ENCODE assay signal across 8 cellular contexts in genomic region chr7:88111136-88111748, GRCh38.
DNase-seq lines count a peak whose midpoint lies in the region; ATAC-seq, FAIRE-seq and TF ChIP-seq lines count a peak whose summit lies in the region.

No MANE protein-coding gene starts in this region.

- no peak overlapping the region for H4K8ac ChIP-seq in H1 (ENCODE audit: extremely low read depth, insufficient read depth, low read length)

- no peak overlapping the region for H2BK15ac ChIP-seq in H1 (ENCODE audit: low read length)

- no peaks in the 10 kb centered on the region for H3K27me3 ChIP-seq in H1 (replicated peaks in 1 of 4; ENCODE audit: control insufficient read depth in 3 of 4, extremely low read depth in 1 of 4, insufficient read depth in 3 of 4, low read length in 3 of 4)

- no peak overlapping the region for H3K23ac ChIP-seq in H1 (ENCODE audit: insufficient read length)

- H3K18ac ChIP-seq in H1 (ENCODE audit: extremely low read depth, low read length): no peak overlapping the region

- H3K27ac ChIP-seq in H1 (ENCODE audit: low read depth, low read length): no peak overlapping the region

- FAIRE-seq in H1 (lab: Jason Lieb, UNC): peak; percentile 95

- H4K20me1 ChIP-seq in H1 (replicated peaks in 1 of 2; ENCODE audit: control insufficient read depth in 1 of 2, insufficient read depth in 2 of 2, low read length in 2 of 2): no peaks in the 10 kb centered on the region

- no peaks in the 10 kb centered on the region for H3K4me1 ChIP-seq in H1 (replicated peaks in 1 of 4; ENCODE audit: control insufficient read depth in 3 of 4, insufficient read depth in 4 of 4, low read length in 3 of 4)

- no peak overlapping the region for H3K56ac ChIP-seq in H1 (replicated peaks; ENCODE audit: insufficient read length, low read depth, low read length)

- TF ChIP-seq EP300 in H1 (IDR thresholded peaks at IDR 0.05; ENCODE audit: borderline replicate concordance in 1 of 2, low read depth in 2 of 2, low read length in 2 of 2): no peak

- no peak overlapping the region for H2BK120ac ChIP-seq in H1 (replicated peaks; ENCODE audit: low read depth, low read length)

- WGBS in H1 (ENCODE audit: extremely low coverage in 1 of 2, insufficient coverage in 1 of 2, insufficient read length in 1 of 2, insufficient replicate concordance in 2 of 2, low coverage in 1 of 2, low lambda C conversion rate in 2 of 2, missing lambda C conversion rate in 1 of 2), 2 experiments: 37% methylated on average over 4 of the region's 4 CpGs; no CpG with 5 or more reads in 1 of the 2 experiments

- in situ Hi-C loops in GM13976 (cut with MboI; ENCODE audit: low sequenced_read_pairs, unreplicated experiment): no loop called here

- no peak overlapping the region for H4K5ac ChIP-seq in H1 (ENCODE audit: insufficient read length, low read depth, low read length)

- H3K9me3 ChIP-seq in H1 (ENCODE audit: insufficient read depth in 2 of 2, low read depth in 1 of 2, low read length in 1 of 2): no peaks in the 10 kb centered on the region

- no peak overlapping the region for H2BK5ac ChIP-seq in H1 (ENCODE audit: low read depth, low read length)

- H3K9ac ChIP-seq in H1 (replicated peaks in 1 of 4; ENCODE audit: extremely low read depth in 1 of 4, low read depth in 3 of 4, low read length in 3 of 4): no peak overlapping the region

- H3K36me3 ChIP-seq in H1 (ENCODE audit: control insufficient read depth in 2 of 4, insufficient read depth in 4 of 4, low read length in 3 of 4): no peaks in the 10 kb centered on the region

- no peaks in the 10 kb centered on the region for H3K23me2 ChIP-seq in H1 (ENCODE audit: low read depth, low read length)

- H3K4ac ChIP-seq in H1 (replicated peaks; ENCODE audit: insufficient read length, low read depth, low read length): no peak overlapping the region

- no peak overlapping the region for H2BK12ac ChIP-seq in H1 (ENCODE audit: low read depth, low read length)

- CTCF ChIA-PET in H1 (lab: Charles Lee; ENCODE audit: partially characterized antibody): interaction anchor here (0.6 to 2.1 kb wide), 15 partner anchors 10 to 603 kb away, joined by 3 to 9 read pairs (median 4); no protein-coding TSS in a partner anchor

- H3K14ac ChIP-seq in H1 (ENCODE audit: insufficient read length): no peak overlapping the region

- no peaks in the 10 kb centered on the region for H3K79me2 ChIP-seq in H1 (ENCODE audit: control insufficient read depth in 1 of 2, insufficient read depth in 2 of 2, low read length in 2 of 2)

- ATAC-seq in HG03520 (IDR thresholded peaks at IDR 0.05; ENCODE audit: unreplicated experiment): peak; percentile 51
- no peak for ATAC-seq in GM21528 (IDR thresholded peaks at IDR 0.05; ENCODE audit: low FRiP score, unreplicated experiment)

- peak; percentile 15 for TF ChIP-seq CTCF in GM13976 (IDR thresholded peaks at IDR 0.05; ENCODE audit: borderline replicate concordance, control extremely low read depth, extremely low read depth, insufficient read depth, missing control alignments)
- peak in 2 of 3 experiments; percentile 34 to 58; a peak in 2 of 4 replicates for TF ChIP-seq CTCF in H1 (IDR thresholded peaks at IDR 0.05; ENCODE audit: control extremely low read depth in 1 of 3, insufficient read depth in 1 of 3, low read depth in 1 of 3, low read length in 3 of 3)

- no peak overlapping the region for H3K4me3 ChIP-seq in H1 (ENCODE audit: extremely low read depth in 1 of 4, insufficient read depth in 2 of 4, low read depth in 3 of 4, low read length in 4 of 4)

- POLR2A ChIA-PET in H1 (lab: Charles Lee; ENCODE audit: partially characterized antibody): no interaction called here

- H2AK5ac ChIP-seq in H1 (ENCODE audit: low read depth, low read length): no peak overlapping the region

- DNase-seq in A172 (ENCODE audit: low spot score): peak; percentile 44
- peak; percentile 23 for DNase-seq in GM13976 (ENCODE audit: low spot score)
- DNase-seq in NOMO-1 treated with DMSO at 0.1 percent for 48 hours (lab: John Stamatoyannopoulos, UW; ENCODE audit: unreplicated experiment): peak; percentile 68
- DNase-seq in H1 (ENCODE audit: low read depth in 1 of 2, low spot score in 2 of 2): no peak
- peak; percentile 29 for DNase-seq in middle frontal gyrus (ENCODE audit: extremely low spot score, low spot score)
- DNase-seq in activated naive CD4-positive, alpha-beta T cell treated with anti-CD3 and anti-CD28 coated beads, Interleukin-2, amount 50 U/mL, for 16 hours: no peak

- H4K91ac ChIP-seq in H1 (replicated peaks; ENCODE audit: insufficient read length, low read length): no peak overlapping the region

- H3K79me1 ChIP-seq in H1 (ENCODE audit: low read depth, low read length): no peaks in the 10 kb centered on the region

- no peak for TF ChIP-seq POLR2A in H1 (IDR thresholded peaks at IDR 0.05; ENCODE audit: control extremely low read depth in 1 of 2, low read depth in 2 of 2, low read length in 2 of 2)

- no peak overlapping the region for H2AFZ ChIP-seq in H1 (ENCODE audit: low read length)

- H2BK20ac ChIP-seq in H1 (ENCODE audit: low read length): no peak overlapping the region

- no peak overlapping the region for H3K4me2 ChIP-seq in H1 (ENCODE audit: insufficient read depth in 1 of 2, low read depth in 2 of 2, low read length in 2 of 2)

- TF ChIP-seq RAD21 in H1 (IDR thresholded peaks at IDR 0.05 in 1 of 2, conservative IDR thresholded peaks at IDR 0.05 in 1 of 2; ENCODE audit: low read depth in 2 of 2, low read length in 2 of 2): peak; percentile 81 to 83

TF ChIP-seq in H1, 55 proteins besides CTCF, POLR2A, EP300 and RAD21:
- no peak for TF ChIP-seq HDAC6 (IDR thresholded peaks at IDR 0.05; ENCODE audit: low read depth, low read length)
- no peak for TF ChIP-seq KDM4A (IDR thresholded peaks at IDR 0.05; ENCODE audit: low read depth, low read length, severe bottlenecking)
- no peak for TF ChIP-seq SIRT6 (IDR thresholded peaks at IDR 0.05; ENCODE audit: low read length)
- no peak for TF ChIP-seq RNF2 (IDR thresholded peaks at IDR 0.05; ENCODE audit: borderline replicate concordance, low read depth, low read length, missing control alignments, poor library complexity, severe bottlenecking)
- no peak for TF ChIP-seq FOSL1 (IDR thresholded peaks at IDR 0.05; ENCODE audit: insufficient read depth, low read depth, low read length)
- no peak for TF ChIP-seq CHD2 (IDR thresholded peaks at IDR 0.05; ENCODE audit: low read length)
- TF ChIP-seq JUN (IDR thresholded peaks at IDR 0.05; ENCODE audit: low read depth, low read length): no peak
- TF ChIP-seq MAFK (IDR thresholded peaks at IDR 0.05; ENCODE audit: low read depth, low read length): no peak
- no peak for TF ChIP-seq GABPA (IDR thresholded peaks at IDR 0.05; ENCODE audit: borderline replicate concordance, insufficient read depth, low read length)
- TF ChIP-seq CBX5 (IDR thresholded peaks at IDR 0.05; ENCODE audit: low read depth, low read length): no peak
- TF ChIP-seq NANOG (IDR thresholded peaks at IDR 0.05; ENCODE audit: insufficient read depth, low read depth, low read length, poor library complexity, severe bottlenecking): no peak
- no peak for TF ChIP-seq ATF3 (IDR thresholded peaks at IDR 0.05; ENCODE audit: insufficient read depth, low read depth, low read length)
TF ChIP-seq in H1: peak in this region for 0.

Comparison
In these comparisons a context has a peak if more than half of its experiments do, and no peak if none do; other contexts are left out.
1. DNase-seq: peak in A172 (single experiment), GM13976 (single experiment), NOMO-1 treated with DMSO at 0.1 percent for 48 hours (single experiment) and middle frontal gyrus (single experiment); none in H1 (0 of 2) and activated naive CD4-positive, alpha-beta T cell treated with anti-CD3 and anti-CD28 coated beads, Interleukin-2, amount 50 U/mL, for 16 hours (single experiment).